Comparison of ENCODE assay signal across 24 cellular contexts in genomic region chr14:55686713-55687112, GRCh38.
"Had no signal": no experiment of that assay in that cellular context is flagged by ENCODE, and none has a peak within 500 bp of the region (broad histone marks: within the 10 kb centered on the region; RNA-seq: fewer than 3 reads in every experiment).

No MANE protein-coding gene starts in this region.

- ATAC-seq: activated CD8-positive, alpha-beta T cell treated with anti-CD3 and anti-CD28 coated beads for 36 hours; foreskin keratinocyte; left lobe of liver; natural killer cell had no signal

- H3K27me3 ChIP-seq: esophagus muscularis mucosa, foreskin keratinocyte, heart right ventricle, spleen, vagina had no signal

- H3K27ac ChIP-seq: esophagus muscularis mucosa, foreskin keratinocyte, spleen, thoracic aorta, vagina had no signal

- DNase-seq: activated B cell treated with CpG ODN at 0.5 μM for 24 hours; activated CD4-positive, alpha-beta T cell treated with anti-CD3 and anti-CD28 coated beads, Interleukin-2, amount 50 U/mL, for 1 hour; activated CD8-positive, alpha-beta T cell treated with anti-CD3 and anti-CD28 coated beads for 36 hours; activated T-cell treated with anti-CD3 and anti-CD28 coated beads, Interleukin-2, amount 50 U/mL, for 48 hours; anterior cingulate cortex; dermis blood vessel endothelial cell; effector CD4-positive, alpha-beta T cell; foreskin keratinocyte; heart right ventricle; mesendoderm; natural killer cell; right cardiac atrium; spleen; stimulated activated CD4-positive, alpha-beta T cell treated with anti-CD3 and anti-CD28 coated beads, Interleukin-4, amount 100 ng/mL, for 1 hour; trophoblast cell had no signal

- H3K27me3 Mint-ChIP-seq: activated B cell treated with CpG ODN at 0.5 μM for 24 hours; activated CD8-positive, alpha-beta T cell treated with anti-CD3 and anti-CD28 coated beads for 36 hours; activated naive CD8-positive, alpha-beta T cell; stimulated activated naive CD8-positive, alpha-beta T cell treated with anti-CD3 and anti-CD28 coated beads, Interleukin-15, Interleukin-2, amounts not matched to agents 100 ng/mL and 50 ng/mL, for 24 hours had no signal

- H3K4me3 ChIP-seq: esophagus muscularis mucosa, heart right ventricle, lung, spleen, thoracic aorta, vagina had no signal

- H3K9me3 Mint-ChIP-seq: activated CD8-positive, alpha-beta T cell treated with anti-CD3 and anti-CD28 coated beads for 36 hours; activated T-helper 2 cell treated with anti-CD3 and anti-CD28 coated beads, Interferon-gamma antibody, Interleukin-2, Interleukin-4, amounts not matched to agents 10 μg/mL and 5 μg/mL and 100 μg/mL, durations not matched to agents 14 hours and 24 hours and 36 hours; natural killer cell; stimulated activated naive CD8-positive, alpha-beta T cell treated with anti-CD3 and anti-CD28 coated beads, Interleukin-15, Interleukin-2, amounts not matched to agents 100 ng/mL and 50 ng/mL, for 24 hours; T-helper 2 cell treated with Interferon-gamma antibody and Interleukin-4, amounts not matched to agents 5 μg/mL and 100 μg/mL, for 36 hours had no signal

- H3K9me3 ChIP-seq: esophagus muscularis mucosa, heart right ventricle, spleen, thoracic aorta, vagina had no signal

- H3K4me1 Mint-ChIP-seq: natural killer cell had no signal

- H3K4me3 Mint-ChIP-seq: activated B cell treated with CpG ODN at 0.5 μM for 24 hours; activated CD8-positive, alpha-beta T cell treated with anti-CD3 and anti-CD28 coated beads for 36 hours; activated naive CD8-positive, alpha-beta T cell; natural killer cell; stimulated activated naive CD8-positive, alpha-beta T cell treated with anti-CD3 and anti-CD28 coated beads, Interleukin-15, Interleukin-2, amounts not matched to agents 100 ng/mL and 50 ng/mL, for 24 hours; T-helper 2 cell treated with Interferon-gamma antibody and Interleukin-4, amounts not matched to agents 5 μg/mL and 100 μg/mL, for 36 hours had no signal

- H3K27ac Mint-ChIP-seq: activated B cell treated with CpG ODN at 0.5 μM for 24 hours; activated CD8-positive, alpha-beta T cell treated with anti-CD3 and anti-CD28 coated beads for 36 hours; activated naive CD8-positive, alpha-beta T cell; activated T-helper 2 cell treated with anti-CD3 and anti-CD28 coated beads, Interferon-gamma antibody, Interleukin-2, Interleukin-4, amounts not matched to agents 10 μg/mL and 5 μg/mL and 100 μg/mL, durations not matched to agents 14 hours and 24 hours and 36 hours; stimulated activated naive CD8-positive, alpha-beta T cell treated with anti-CD3 and anti-CD28 coated beads, Interleukin-15, Interleukin-2, amounts not matched to agents 100 ng/mL and 50 ng/mL, for 24 hours; T-helper 2 cell treated with Interferon-gamma antibody and Interleukin-4, amounts not matched to agents 5 μg/mL and 100 μg/mL, for 36 hours had no signal

- H3K4me1 ChIP-seq: spleen, vagina had no signal
